1 cellular context compared by ENCODE assay signal in genomic region chr11:93783362-93783761, GRCh38.
TF ChIP-seq lines count a peak whose summit lies in the region.

No MANE protein-coding gene starts in this region.

TF ChIP-seq in K562, 482 proteins besides CTCF, POLR2A, EP300 and RAD21:
- TF ChIP-seq ZNF280B (CRISPR knock-in tag; IDR thresholded peaks at IDR 0.05) (no peak), ZNF551 (CRISPR knock-in tag; IDR thresholded peaks at IDR 0.05) (no peak), ZNF121 (CRISPR knock-in tag; conservative IDR thresholded peaks at IDR 0.05) (peak; percentile 85), RBM25 (IDR thresholded peaks at IDR 0.05; ENCODE audit: low read depth, low read length, severe bottlenecking) (peak; percentile 40)
